In the genomic region with DNA sequence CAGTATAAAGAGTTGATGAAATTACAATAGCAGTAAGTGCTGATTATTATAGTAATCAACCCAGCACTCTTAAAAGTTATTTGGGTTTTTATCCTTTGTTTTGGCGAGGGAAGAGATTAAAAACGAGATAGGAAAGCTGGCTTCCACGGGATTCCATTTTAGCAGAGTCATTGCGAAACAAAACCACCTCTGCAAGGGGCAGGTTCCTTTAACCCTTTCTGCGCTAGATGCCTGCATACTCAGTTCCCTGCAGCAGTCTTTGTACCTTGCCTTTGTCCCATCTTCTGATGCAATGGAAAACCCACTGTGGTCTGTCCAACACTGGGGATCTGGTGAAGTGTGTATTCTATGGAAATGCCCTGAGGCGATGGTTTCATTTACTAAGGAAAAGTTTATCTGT, we compare ENCODE assay signal across 8 cellular contexts. TPM values are rescaled to one million over a fixed set of nuclear protein-coding genes. Genes with fewer than 3 reads are reported as not detected.
DNase-seq lines count a peak whose midpoint lies in the region; TF ChIP-seq lines count a peak whose summit lies in the region.

No MANE protein-coding gene starts in this region.

- no peak for TF ChIP-seq CTCF in glutamatergic neuron (IDR thresholded peaks at IDR 0.05; ENCODE audit: partially characterized antibody, unreplicated experiment)

- H3K4me3 Mint-ChIP-seq in glutamatergic neuron (ENCODE audit: unreplicated experiment) = peak overlapping the region; percentile 42

- H3K27me3 Mint-ChIP-seq in glutamatergic neuron (ENCODE audit: unreplicated experiment) = peaks cover 6% of the 10 kb centered on the region

- peaks cover 10% of the 10 kb centered on the region for H3K9me3 Mint-ChIP-seq in glutamatergic neuron (ENCODE audit: unreplicated experiment)

- DNase-seq in activated T-cell treated with anti-CD3 and anti-CD28 coated beads for 48 hours (ENCODE audit: low read depth) = peak; percentile 4
- no peak for DNase-seq in activated T-cell treated with anti-CD3 and anti-CD28 coated beads, Interleukin-2, amount 50 U/mL, for 1 hour
- peak; percentile 42 for DNase-seq in RPMI7951 (ENCODE audit: low read depth)
- no peak for DNase-seq in glutamatergic neuron
- DNase-seq in stimulated activated CD8-positive, alpha-beta memory T cell treated with anti-CD3 and anti-CD28 coated beads, Interleukin-4, amount 100 ng/mL, for 48 hours = peak; percentile 51
- no peak for DNase-seq in SKM-1 treated with dmso at 0.1 percent for 144 hours (lab: John Stamatoyannopoulos, UW; ENCODE audit: unreplicated experiment)
- no peak for DNase-seq in NCI-H345 (lab: John Stamatoyannopoulos, UW)
- DNase-seq in glomerular visceral epithelial cell (ENCODE audit: extremely low spot score) = no peak

- peaks cover 23% of the 10 kb centered on the region for H3K4me1 Mint-ChIP-seq in glutamatergic neuron (ENCODE audit: low read depth, unreplicated experiment)

- peak overlapping the region; percentile 52 for H3K27ac Mint-ChIP-seq in glutamatergic neuron (ENCODE audit: unreplicated experiment)

- H3K36me3 Mint-ChIP-seq in glutamatergic neuron (ENCODE audit: unreplicated experiment) = no peaks in the 10 kb centered on the region

RNA-seq across cellular contexts. Expression of gene YPEL5, which starts 2.7 kb away (rescaled TPM):
- 47.1 and 64.4 TPM in 2 replicates for total RNA-seq in RPMI7951 (2014; rRNA removed; shearing (Covaris generic))
- 71.5 TPM for total RNA-seq in glutamatergic neuron (ENCODE audit: unreplicated experiment)

Comparison
In these comparisons a context has a peak if more than half of its experiments do, and no peak if none do; other contexts are left out.
1. DNase-seq: peak in activated T-cell treated with anti-CD3 and anti-CD28 coated beads for 48 hours (single experiment), RPMI7951 (single experiment) and stimulated activated CD8-positive, alpha-beta memory T cell treated with anti-CD3 and anti-CD28 coated beads, Interleukin-4, amount 100 ng/mL, for 48 hours (single experiment); none in activated T-cell treated with anti-CD3 and anti-CD28 coated beads, Interleukin-2, amount 50 U/mL, for 1 hour (single experiment), glutamatergic neuron (single experiment), SKM-1 treated with dmso at 0.1 percent for 144 hours (single experiment), NCI-H345 (single experiment) and glomerular visceral epithelial cell (single experiment).